8 cellular contexts compared by ENCODE assay signal in the genomic region with DNA sequence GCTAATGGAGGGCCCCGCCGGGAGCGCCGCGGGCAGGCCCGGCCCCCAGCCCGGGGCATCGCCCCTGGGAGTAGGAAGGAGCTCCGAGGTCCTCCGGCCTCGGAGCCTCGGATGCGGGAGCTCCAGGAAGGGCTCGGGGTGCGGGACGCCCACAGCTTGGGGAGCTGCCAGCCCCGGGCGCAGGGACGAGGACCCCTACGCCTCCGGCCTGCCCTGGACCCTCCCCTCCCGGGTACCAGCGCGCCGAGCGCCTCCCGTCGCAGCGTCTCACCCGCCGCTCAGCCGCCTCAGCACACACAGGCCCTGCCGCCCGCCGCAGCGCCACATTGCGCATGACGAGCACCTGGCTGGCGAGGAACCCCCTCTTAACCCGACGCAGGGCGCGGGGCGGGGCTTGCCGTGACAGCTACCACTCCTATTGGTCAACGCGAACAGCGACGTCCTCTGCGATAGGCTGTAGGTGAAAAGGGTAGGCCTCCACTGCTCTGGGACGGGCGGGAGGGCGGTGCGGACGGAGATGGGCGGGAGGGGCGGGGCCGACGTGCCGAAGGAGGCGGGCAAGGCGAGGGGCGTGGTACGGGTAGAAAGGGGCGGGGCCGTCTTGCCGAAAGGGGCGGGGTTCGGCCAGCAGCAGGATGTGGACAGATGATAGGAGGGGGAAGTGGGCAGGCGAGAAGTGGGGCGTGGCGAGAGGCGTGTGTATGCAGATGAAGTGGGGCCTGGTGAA. TPM values are rescaled to one million over a fixed set of nuclear protein-coding genes. Genes with fewer than 3 reads are reported as not detected.
DNase-seq lines count a peak whose midpoint lies in the region; ATAC-seq and TF ChIP-seq lines count a peak whose summit lies in the region.

A gene with protein sequence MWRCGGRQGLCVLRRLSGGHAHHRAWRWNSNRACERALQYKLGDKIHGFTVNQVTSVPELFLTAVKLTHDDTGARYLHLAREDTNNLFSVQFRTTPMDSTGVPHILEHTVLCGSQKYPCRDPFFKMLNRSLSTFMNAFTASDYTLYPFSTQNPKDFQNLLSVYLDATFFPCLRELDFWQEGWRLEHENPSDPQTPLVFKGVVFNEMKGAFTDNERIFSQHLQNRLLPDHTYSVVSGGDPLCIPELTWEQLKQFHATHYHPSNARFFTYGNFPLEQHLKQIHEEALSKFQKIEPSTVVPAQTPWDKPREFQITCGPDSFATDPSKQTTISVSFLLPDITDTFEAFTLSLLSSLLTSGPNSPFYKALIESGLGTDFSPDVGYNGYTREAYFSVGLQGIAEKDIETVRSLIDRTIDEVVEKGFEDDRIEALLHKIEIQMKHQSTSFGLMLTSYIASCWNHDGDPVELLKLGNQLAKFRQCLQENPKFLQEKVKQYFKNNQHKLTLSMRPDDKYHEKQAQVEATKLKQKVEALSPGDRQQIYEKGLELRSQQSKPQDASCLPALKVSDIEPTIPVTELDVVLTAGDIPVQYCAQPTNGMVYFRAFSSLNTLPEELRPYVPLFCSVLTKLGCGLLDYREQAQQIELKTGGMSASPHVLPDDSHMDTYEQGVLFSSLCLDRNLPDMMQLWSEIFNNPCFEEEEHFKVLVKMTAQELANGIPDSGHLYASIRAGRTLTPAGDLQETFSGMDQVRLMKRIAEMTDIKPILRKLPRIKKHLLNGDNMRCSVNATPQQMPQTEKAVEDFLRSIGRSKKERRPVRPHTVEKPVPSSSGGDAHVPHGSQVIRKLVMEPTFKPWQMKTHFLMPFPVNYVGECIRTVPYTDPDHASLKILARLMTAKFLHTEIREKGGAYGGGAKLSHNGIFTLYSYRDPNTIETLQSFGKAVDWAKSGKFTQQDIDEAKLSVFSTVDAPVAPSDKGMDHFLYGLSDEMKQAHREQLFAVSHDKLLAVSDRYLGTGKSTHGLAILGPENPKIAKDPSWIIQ (minus strand): TSS at position 337 of the 727 bp plus-strand sequence. CDS start 10 bp downstream, at position 327.

- H3K27me3 ChIP-seq in DND-41 (ENCODE audit: insufficient read depth, low read length, poor library complexity) (no peaks in the 10 kb centered on the region), Karpas-422 (ENCODE audit: low read length) (no peaks in the 10 kb centered on the region)
- H3K27me3 ChIP-seq in naive thymus-derived CD4-positive, alpha-beta T cell (ENCODE audit: control insufficient read depth in 2 of 2, insufficient read depth in 2 of 2, low read length in 2 of 2) = no peaks in the 10 kb centered on the region

- peak within 1 kb of the TSS; percentile 65 to 92 for H3K4me3 ChIP-seq in DND-41 (ENCODE audit: low read depth in 1 of 2, low read length in 2 of 2)
- peak within 1 kb of the TSS; percentile 99 for H3K4me3 ChIP-seq in Karpas-422 (ENCODE audit: low read length)
- H3K4me3 ChIP-seq in naive thymus-derived CD4-positive, alpha-beta T cell (ENCODE audit: low read length) = peak within 1 kb of the TSS; percentile 77

- CTCF ChIA-PET in naive thymus-derived CD4-positive, alpha-beta T cell (lab: Charles Lee) = no interaction called here

- H3K9me2 ChIP-seq in Karpas-422 (replicated peaks; ENCODE audit: insufficient read depth, low read length) = no peaks in the 10 kb centered on the region

- H3K9me3 ChIP-seq in DND-41 (ENCODE audit: insufficient read depth, low read length, severe bottlenecking) (no peaks in the 10 kb centered on the region), Karpas-422 (ENCODE audit: low read length) (no peaks in the 10 kb centered on the region)
- no peaks in the 10 kb centered on the region for H3K9me3 ChIP-seq in naive thymus-derived CD4-positive, alpha-beta T cell (ENCODE audit: control insufficient read depth in 2 of 3, low read length in 3 of 3)

- H3K9ac ChIP-seq in DND-41 (ENCODE audit: low read depth, low read length) = peak within 1 kb of the TSS; percentile 75
- H3K9ac ChIP-seq in Karpas-422 (ENCODE audit: low read length) = peak within 1 kb of the TSS; percentile 93

- H4K20me1 ChIP-seq in DND-41 (ENCODE audit: insufficient read depth, low read length) (0 out of 2 replicates have a peak, but pooled peaks cover under 1% of the 10 kb centered on the region), Karpas-422 (ENCODE audit: insufficient read depth, low read depth, low read length) (no peaks in the 10 kb centered on the region)

- H2AFZ ChIP-seq in DND-41 (ENCODE audit: low read depth, low read length) (peak within 1 kb of the TSS; percentile 70), Karpas-422 (ENCODE audit: low read length) (peak within 1 kb of the TSS; percentile 98)

- peak; percentile 96 for ATAC-seq in DND-41 (ENCODE audit: insufficient read depth, low read depth)
- ATAC-seq in GM21825 (IDR thresholded peaks at IDR 0.05; ENCODE audit: unreplicated experiment) = peak; percentile 97
- peak; percentile 92 for ATAC-seq in naive thymus-derived CD4-positive, alpha-beta T cell
- peak; percentile 95 to 96 for ATAC-seq in stimulated activated naive B cell treated with anti-CD40 and anti-IgM and Interleukin-4, amounts not matched to agents 10 μg/mL and 1 μg/mL and 100 μg/mL, for 72 hours (replicated peaks)

- H3K4me1 ChIP-seq in DND-41 (ENCODE audit: insufficient read depth, low read length) (peaks cover 21% of the 10 kb centered on the region), Karpas-422 (ENCODE audit: low read length) (peaks cover 19% of the 10 kb centered on the region)
- H3K4me1 ChIP-seq in naive thymus-derived CD4-positive, alpha-beta T cell (ENCODE audit: control insufficient read depth in 2 of 2, insufficient read depth in 2 of 2, low read length in 2 of 2) = peaks cover 5 to 6% of the 10 kb centered on the region in 2 donors

- H3K27me3 Mint-ChIP-seq in activated T-helper 1 cell treated with anti-CD3 and anti-CD28 coated beads, Interleukin-12 subunit alpha, Interleukin-12 subunit beta, Interleukin-2, Interleukin-4 antibody, amounts not matched to agents 30 ng/mL and 10 ng/mL and 1 ng/mL, durations not matched to agents 14 hours and 24 hours and 36 hours (ENCODE audit: insufficient read depth) = peaks cover 20% of the 10 kb centered on the region
- H3K27me3 Mint-ChIP-seq in naive thymus-derived CD4-positive, alpha-beta T cell = peaks cover 0 to 33% (median 0%) of the 10 kb centered on the region in 5 donors
- no peaks in the 10 kb centered on the region for H3K27me3 Mint-ChIP-seq in stimulated activated naive B cell treated with anti-CD40 and anti-IgM and Interleukin-4, amounts not matched to agents 10 μg/mL and 1 μg/mL and 100 μg/mL, for 72 hours

- H3K4me1 Mint-ChIP-seq in activated T-helper 1 cell treated with anti-CD3 and anti-CD28 coated beads, Interleukin-12 subunit alpha, Interleukin-12 subunit beta, Interleukin-2, Interleukin-4 antibody, amounts not matched to agents 30 ng/mL and 10 ng/mL and 1 ng/mL, durations not matched to agents 14 hours and 24 hours and 36 hours (ENCODE audit: low read depth) = peaks cover 9% of the 10 kb centered on the region
- H3K4me1 Mint-ChIP-seq in naive thymus-derived CD4-positive, alpha-beta T cell = peaks cover 9 to 31% (median 23%) of the 10 kb centered on the region in 7 donors
- peaks cover 12 to 33% of the 10 kb centered on the region in 2 donors for H3K4me1 Mint-ChIP-seq in stimulated activated naive B cell treated with anti-CD40 and anti-IgM and Interleukin-4, amounts not matched to agents 10 μg/mL and 1 μg/mL and 100 μg/mL, for 72 hours

- H3K9me3 Mint-ChIP-seq in activated T-helper 1 cell treated with anti-CD3 and anti-CD28 coated beads, Interleukin-12 subunit alpha, Interleukin-12 subunit beta, Interleukin-2, Interleukin-4 antibody, amounts not matched to agents 30 ng/mL and 10 ng/mL and 1 ng/mL, durations not matched to agents 14 hours and 24 hours and 36 hours = no peaks in the 10 kb centered on the region
- H3K9me3 Mint-ChIP-seq in naive thymus-derived CD4-positive, alpha-beta T cell = peaks cover 0 to 3% (median 0%) of the 10 kb centered on the region in 11 donors
- peaks cover 4% of the 10 kb centered on the region in 2 donors for H3K9me3 Mint-ChIP-seq in stimulated activated naive B cell treated with anti-CD40 and anti-IgM and Interleukin-4, amounts not matched to agents 10 μg/mL and 1 μg/mL and 100 μg/mL, for 72 hours

- peak within 1 kb of the TSS; percentile 88 for H3K27ac Mint-ChIP-seq in activated T-helper 1 cell treated with anti-CD3 and anti-CD28 coated beads, Interleukin-12 subunit alpha, Interleukin-12 subunit beta, Interleukin-2, Interleukin-4 antibody, amounts not matched to agents 30 ng/mL and 10 ng/mL and 1 ng/mL, durations not matched to agents 14 hours and 24 hours and 36 hours
- peak within 1 kb of the TSS; percentile 64 to 93 (median 88) for H3K27ac Mint-ChIP-seq in naive thymus-derived CD4-positive, alpha-beta T cell
- peak within 1 kb of the TSS; percentile 92 for H3K27ac Mint-ChIP-seq in stimulated activated naive B cell treated with anti-CD40 and anti-IgM and Interleukin-4, amounts not matched to agents 10 μg/mL and 1 μg/mL and 100 μg/mL, for 72 hours

- H3K36me3 ChIP-seq in DND-41 (ENCODE audit: insufficient read depth, low read length) (peaks cover 24% of the 10 kb centered on the region), Karpas-422 (ENCODE audit: insufficient read depth, low read length) (no peaks in the 10 kb centered on the region; the same call in 1 of the 2 replicates)
- peaks cover 0 to 24% (median 15%) of the 10 kb centered on the region in 3 experiments for H3K36me3 ChIP-seq in naive thymus-derived CD4-positive, alpha-beta T cell (ENCODE audit: control insufficient read depth in 2 of 3, insufficient read depth in 3 of 3, low read length in 3 of 3)

- POLR2A ChIA-PET in naive thymus-derived CD4-positive, alpha-beta T cell (lab: Charles Lee) = interaction anchor here (0.9 to 1.2 kb wide), 4 partner anchors 9 to 612 kb away, joined by 3 to 4 read pairs (median 4); partner anchors contain the start of gene KLF6

- DNase-seq in DND-41 = peak; percentile 100
- DNase-seq in Karpas-422 = peak; percentile 99
- peak; percentile 100 for DNase-seq in RKO (ENCODE audit: low spot score)
- DNase-seq in activated T-helper 1 cell treated with anti-CD3 and anti-CD28 coated beads, Interleukin-12 subunit alpha, Interleukin-12 subunit beta, Interleukin-2, Interleukin-4 antibody, amounts not matched to agents 30 ng/mL and 10 ng/mL and 1 ng/mL, durations not matched to agents 14 hours and 24 hours and 36 hours (ENCODE audit: low spot score) = peak; percentile 99
- DNase-seq in fibroblast of gingiva (ENCODE audit: low read depth) = peak; percentile 100
- DNase-seq in naive thymus-derived CD4-positive, alpha-beta T cell = peak; percentile 98 to 99 (median 99)
- peak; percentile 99 for DNase-seq in stimulated activated naive B cell treated with anti-CD40 and anti-IgM and Interleukin-4, amounts not matched to agents 10 μg/mL and 1 μg/mL and 100 μg/mL, for 72 hours

- H3K27ac ChIP-seq in DND-41 (ENCODE audit: low read length) (peak within 1 kb of the TSS; percentile 50), Karpas-422 (ENCODE audit: low read length) (no peak within 1 kb of the TSS)
- H3K27ac ChIP-seq in naive thymus-derived CD4-positive, alpha-beta T cell (ENCODE audit: low read depth, low read length) = peak within 1 kb of the TSS; percentile 82

- H3K4me2 ChIP-seq in DND-41 (ENCODE audit: insufficient read depth, low read length) (peak within 1 kb of the TSS; percentile 80), Karpas-422 (ENCODE audit: low read depth, low read length, poor library complexity, severe bottlenecking) (peak within 1 kb of the TSS; percentile 100)

- H3K79me2 ChIP-seq in DND-41 (ENCODE audit: insufficient read depth, low read length) (peaks cover 15% of the 10 kb centered on the region), Karpas-422 (ENCODE audit: low read length) (peaks cover 18% of the 10 kb centered on the region)

- intact Hi-C loops in activated T-helper 1 cell treated with anti-CD3 and anti-CD28 coated beads, Interleukin-12 subunit alpha, Interleukin-12 subunit beta, Interleukin-2, Interleukin-4 antibody, amounts not matched to agents 30 ng/mL and 10 ng/mL and 1 ng/mL, durations not matched to agents 14 hours and 24 hours and 36 hours (cut with micrococcal nuclease) = loop anchor here (1.0 to 2.0 kb wide), 3 partner anchors 78 to 610 kb away; no protein-coding TSS in a partner anchor
- intact Hi-C loops in naive thymus-derived CD4-positive, alpha-beta T cell (cut with micrococcal nuclease) = loop anchor here (1.0 to 10.0 kb wide), 7 partner anchors 14 to 1655 kb away; partner anchors contain the start of gene AKR1E2 (in 1 of the 2)

- peaks cover 16% of the 10 kb centered on the region for H3K36me3 Mint-ChIP-seq in activated T-helper 1 cell treated with anti-CD3 and anti-CD28 coated beads, Interleukin-12 subunit alpha, Interleukin-12 subunit beta, Interleukin-2, Interleukin-4 antibody, amounts not matched to agents 30 ng/mL and 10 ng/mL and 1 ng/mL, durations not matched to agents 14 hours and 24 hours and 36 hours (ENCODE audit: low read depth)
- H3K36me3 Mint-ChIP-seq in naive thymus-derived CD4-positive, alpha-beta T cell = peaks cover 4 to 14% (median 5%) of the 10 kb centered on the region in 5 donors
- peaks cover 17 to 19% of the 10 kb centered on the region in 2 donors for H3K36me3 Mint-ChIP-seq in stimulated activated naive B cell treated with anti-CD40 and anti-IgM and Interleukin-4, amounts not matched to agents 10 μg/mL and 1 μg/mL and 100 μg/mL, for 72 hours

- peak within 1 kb of the TSS; percentile 90 for H3K4me3 Mint-ChIP-seq in activated T-helper 1 cell treated with anti-CD3 and anti-CD28 coated beads, Interleukin-12 subunit alpha, Interleukin-12 subunit beta, Interleukin-2, Interleukin-4 antibody, amounts not matched to agents 30 ng/mL and 10 ng/mL and 1 ng/mL, durations not matched to agents 14 hours and 24 hours and 36 hours
- peak within 1 kb of the TSS; percentile 73 to 95 (median 88) for H3K4me3 Mint-ChIP-seq in naive thymus-derived CD4-positive, alpha-beta T cell
- peak within 1 kb of the TSS; percentile 82 to 90 for H3K4me3 Mint-ChIP-seq in stimulated activated naive B cell treated with anti-CD40 and anti-IgM and Interleukin-4, amounts not matched to agents 10 μg/mL and 1 μg/mL and 100 μg/mL, for 72 hours

- no peak for TF ChIP-seq CTCF in DND-41 (IDR thresholded peaks at IDR 0.05; ENCODE audit: borderline replicate concordance, extremely low read depth, low read length, poor library complexity, severe bottlenecking)

RNA-seq across cellular contexts. Expression of the gene that starts here (rescaled TPM):
- 29.5 and 33.7 TPM in 2 replicates for total RNA-seq in Karpas-422 (2014; rRNA removed; shearing (Covaris generic); ENCODE audit: low replicate concordance)
- total RNA-seq in activated T-helper 1 cell treated with anti-CD3 and anti-CD28 coated beads, Interleukin-12 subunit alpha, Interleukin-12 subunit beta, Interleukin-2, Interleukin-4 antibody, amounts not matched to agents 30 ng/mL and 10 ng/mL and 1 ng/mL, durations not matched to agents 14 hours and 24 hours and 36 hours = 76.3 and 80.4 TPM in 2 replicates
- 10 to 100 TPM; 56.5 to 90.8 (median 85.4) TPM for total RNA-seq in naive thymus-derived CD4-positive, alpha-beta T cell
- 10 to 100 TPM; 35.1 to 56.0 TPM for polyA plus RNA-seq in naive thymus-derived CD4-positive, alpha-beta T cell
